Comparison of ENCODE assay signal across 25 cellular contexts in genomic region chr12:96310067-96310466, GRCh38.
"Had no signal": no experiment of that assay in that cellular context is flagged by ENCODE, and none has a peak within 500 bp of the region (broad histone marks: within the 10 kb centered on the region; RNA-seq: fewer than 3 reads in every experiment).

No MANE protein-coding gene starts in this region.

- FAIRE-seq: HTR-8/SVneo had no signal

- ATAC-seq: Panc1, PC-3 had no signal

- H3K9ac ChIP-seq: SK-N-SH had no signal

- H3K4me2 ChIP-seq: SK-N-SH had no signal

- H3K9me3 ChIP-seq: MG63, SK-N-SH had no signal

- DNase-seq: Karpas-422, KG1, MG63, NCI-H1092, NCI-H1105 treated with DMSO at 0.1 percent for 48 hours, NCI-H1417 treated with DMSO at 0.1 percent for 48 hours, NCI-H146, NCI-H187, NCI-H2029, NCI-H2081 treated with DMSO at 0.1 percent for 48 hours, NCI-H2171, NCI-H226, NCI-H446, NCI-H510A, NCI-H524 treated with DMSO at 0.1 percent for 48 hours, NCI-H69, NCI-H774, PC-3, SHP77, SK-N-SH, SW 1271 had no signal

- H3K27me3 ChIP-seq: MG63 had no signal

- H3K27ac ChIP-seq: HL-60, RWPE1 had no signal

- H3K4me3 ChIP-seq: MG63 had no signal
